In the genomic region with DNA sequence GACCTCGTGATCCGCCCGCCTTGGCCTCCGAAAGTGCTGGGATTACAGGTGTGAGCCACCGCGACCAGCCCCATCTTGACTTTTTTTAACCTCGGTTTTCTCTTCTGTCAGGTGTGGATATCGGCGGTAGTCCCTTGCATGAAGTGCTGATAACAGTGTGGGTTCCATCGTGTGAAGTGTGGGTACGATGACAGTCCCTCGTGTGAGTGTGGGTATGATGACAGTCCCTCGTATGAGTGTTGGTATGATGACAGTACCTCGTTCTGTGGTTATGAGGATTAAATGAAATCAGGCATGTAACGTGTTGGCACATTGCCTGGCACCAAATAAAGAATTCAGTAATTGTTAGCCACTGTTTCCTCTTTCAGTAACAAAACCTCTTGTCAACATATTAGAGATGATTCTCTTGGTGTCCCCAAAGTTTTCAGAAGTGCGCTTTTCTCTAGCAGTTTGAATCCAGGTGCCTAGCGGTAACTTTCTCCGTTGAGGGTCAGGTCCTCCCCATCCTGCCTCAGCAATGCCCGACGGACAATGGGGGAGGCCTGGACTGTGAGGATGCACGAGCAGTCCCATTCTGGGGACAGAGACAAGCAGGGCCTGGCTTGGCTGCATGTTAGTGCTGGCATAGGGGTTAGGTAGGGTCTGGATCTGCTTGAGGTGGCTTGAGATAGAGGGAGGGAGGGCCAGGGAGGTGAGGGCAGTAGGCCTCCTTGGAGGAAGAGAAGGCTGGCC, we compare ENCODE assay signal across 12 cellular contexts. TPM values are rescaled to one million over a fixed set of nuclear protein-coding genes. Genes with fewer than 3 reads are reported as not detected.
DNase-seq lines count a peak whose midpoint lies in the region; ATAC-seq lines count a peak whose summit lies in the region.
"Had no signal": no experiment of that assay in that cellular context is flagged by ENCODE, and none has a peak within 500 bp of the region (broad histone marks: within the 10 kb centered on the region; RNA-seq: fewer than 3 reads in every experiment).

No MANE protein-coding gene starts in this region.

- no peak overlapping the region for H4K91ac ChIP-seq in trophoblast cell (ENCODE audit: low read depth, low read length)

- ATAC-seq in HG02571 (IDR thresholded peaks at IDR 0.05; ENCODE audit: unreplicated experiment), result no peak
- ATAC-seq: left lung had no signal

- no peak overlapping the region for H4K12ac ChIP-seq in trophoblast cell (ENCODE audit: low read depth, low read length)

- H3K14ac ChIP-seq in trophoblast cell (ENCODE audit: low read length), result no peak overlapping the region

- H3K4me2 ChIP-seq in trophoblast cell (ENCODE audit: low read length), result no peak overlapping the region

- no peak overlapping the region for H2AK5ac ChIP-seq in trophoblast cell (ENCODE audit: low read length)

- in situ Hi-C loops in KBM-7 (cut with MboI; ENCODE audit: low pct_unique_long_range_greater_than_20kb, low sequenced_read_pairs), result no loop called here

- WGBS in trophoblast cell (ENCODE audit: extremely low coverage, insufficient coverage, insufficient read length), result no CpG with 5 or more reads among the region's 21 CpGs

- no peaks in the 10 kb centered on the region for H3K9me3 ChIP-seq in trophoblast cell (ENCODE audit: insufficient read depth, low read depth, low read length)
- H3K9me3 ChIP-seq: left lung, thoracic aorta had no signal

- H3K79me2 ChIP-seq in trophoblast cell (ENCODE audit: control insufficient read depth, insufficient read depth, low read length, poor library complexity), result peaks cover 54% of the 10 kb centered on the region

- no peak overlapping the region for H3K4me3 ChIP-seq in trophoblast cell (ENCODE audit: low read depth, low read length)
- H3K4me3 ChIP-seq: left lung, SK-N-MC, thoracic aorta had no signal

- DNase-seq in NCI-H2171 treated with DMSO at 0.1 percent for 48 hours (lab: John Stamatoyannopoulos, UW) (peak; percentile 12), NCI-H2171 (lab: John Stamatoyannopoulos, UW) (no peak), KBM-7 (peak; percentile 62), trophoblast cell (no peak), superior temporal gyrus (ENCODE audit: extremely low spot score) (no peak), NCI-H2196 treated with DMSO at 0.1 percent for 48 hours (lab: John Stamatoyannopoulos, UW; ENCODE audit: unreplicated experiment) (no peak)
- DNase-seq in activated gamma-delta T cell treated with anti-CD3 and anti-CD28 coated beads, Interleukin-2, amount 50 U/mL, for 16 hours (ENCODE audit: low read depth), result peak; percentile 41
- DNase-seq: 8988T, left lung had no signal

- no peak overlapping the region for H2BK5ac ChIP-seq in trophoblast cell (ENCODE audit: low read depth, low read length, poor library complexity)

- no peak overlapping the region for H3K23ac ChIP-seq in trophoblast cell (ENCODE audit: low read length)

- peaks cover 0 to 3% of the 10 kb centered on the region in 2 experiments for H3K36me3 ChIP-seq in trophoblast cell (ENCODE audit: control insufficient read depth in 1 of 2, insufficient read depth in 2 of 2, low read length in 2 of 2)
- H3K36me3 ChIP-seq: left lung, thoracic aorta had no signal

- H3K18ac ChIP-seq in trophoblast cell (ENCODE audit: low read length), result no peak overlapping the region

- H3K4me1 ChIP-seq in trophoblast cell (ENCODE audit: control insufficient read depth in 1 of 2, insufficient read depth in 2 of 2, low read length in 2 of 2), result no peaks in the 10 kb centered on the region

- H4K8ac ChIP-seq in trophoblast cell (ENCODE audit: low read depth, low read length), result no peak overlapping the region

- H3K27me3 ChIP-seq in trophoblast cell (ENCODE audit: insufficient read depth, low read length), result no peaks in the 10 kb centered on the region
- H3K27me3 ChIP-seq: left lung had no signal

- H3K79me1 ChIP-seq in trophoblast cell (ENCODE audit: low read length), result no peaks in the 10 kb centered on the region

- H2BK120ac ChIP-seq in trophoblast cell (ENCODE audit: insufficient read depth, low read length, poor library complexity), result no peak overlapping the region

- H3K4ac ChIP-seq in trophoblast cell (ENCODE audit: low read depth, low read length), result peak overlapping the region; percentile 29

- H2BK12ac ChIP-seq in trophoblast cell (ENCODE audit: low read length), result no peak overlapping the region

- no peak overlapping the region for H3K27ac ChIP-seq in trophoblast cell (ENCODE audit: low read depth, low read length)
- H3K27ac ChIP-seq: left lung, SK-N-MC, thoracic aorta had no signal

- no peak overlapping the region for H2AFZ ChIP-seq in trophoblast cell (ENCODE audit: insufficient read depth, low read length, poor library complexity)

- no peak overlapping the region for H3K9ac ChIP-seq in trophoblast cell (ENCODE audit: low read length)

RNA-seq across cellular contexts. Expression of gene GATAD2A, which starts 15.3 kb away (rescaled TPM):
- polyA plus RNA-seq in trophoblast cell (2013), result 115 and 116 TPM in 2 replicates

Comparison
In these comparisons a context has a peak if more than half of its experiments do, and no peak if none do; other contexts are left out.
1. DNase-seq: peak in NCI-H2171 treated with DMSO at 0.1 percent for 48 hours (single experiment), KBM-7 (single experiment) and activated gamma-delta T cell treated with anti-CD3 and anti-CD28 coated beads, Interleukin-2, amount 50 U/mL, for 16 hours (single experiment); none in NCI-H2171 (single experiment), trophoblast cell (0 of 2), superior temporal gyrus (single experiment) and NCI-H2196 treated with DMSO at 0.1 percent for 48 hours (single experiment).